20 cellular contexts compared by ENCODE assay signal in genomic region chr22:38450234-38450797, GRCh38. TPM values are rescaled to one million over a fixed set of nuclear protein-coding genes. Genes with fewer than 3 reads are reported as not detected.
DNase-seq lines count a peak whose midpoint lies in the region; ATAC-seq and TF ChIP-seq lines count a peak whose summit lies in the region.
"Had no signal": no experiment of that assay in that cellular context is flagged by ENCODE, and none has a peak within 500 bp of the region (broad histone marks: within the 10 kb centered on the region; RNA-seq: fewer than 3 reads in every experiment).

No MANE protein-coding gene starts in this region.

- peak in 1 of 2 donors; percentile 12 for TF ChIP-seq POLR2A in heart left ventricle (IDR thresholded peaks at IDR 0.05)

- no peaks in the 10 kb centered on the region for H3K36me3 ChIP-seq in HEK293 (ENCODE audit: control insufficient read depth in 2 of 2, insufficient read depth in 1 of 2, low read length in 2 of 2)
- H3K36me3 ChIP-seq in heart left ventricle, result no peaks in the 10 kb centered on the region
- no peaks in the 10 kb centered on the region for H3K36me3 ChIP-seq in neural progenitor cell
- H3K36me3 ChIP-seq: MG63, SJCRH30 had no signal

- H3K27me3 Mint-ChIP-seq in neural progenitor cell (ENCODE audit: insufficient read depth, low read depth), result peaks cover 11% of the 10 kb centered on the region

- H3K27me3 ChIP-seq in heart left ventricle (peaks cover 0 to 44% (median 20%) of the 10 kb centered on the region in 9 donors), neural progenitor cell (peaks cover 41% of the 10 kb centered on the region)

- ATAC-seq in heart left ventricle (peak; percentile 59 to 76 (median 64)), HG03354 (IDR thresholded peaks at IDR 0.05; ENCODE audit: poor library complexity, severe bottlenecking, unreplicated experiment) (no peak)
- ATAC-seq: PC-3 had no signal

- H3K9me3 Mint-ChIP-seq in neural progenitor cell, result no peaks in the 10 kb centered on the region

- peaks cover 17% of the 10 kb centered on the region for H4K20me1 ChIP-seq in neural progenitor cell (ENCODE audit: low read depth)

- peaks cover 38% of the 10 kb centered on the region for H3K4me1 Mint-ChIP-seq in neural progenitor cell

- H3K9ac ChIP-seq in neural progenitor cell, result no peak overlapping the region

- WGBS in heart left ventricle, 4 donors, result 22 to 33% (median 30%) methylated on average over 11 of the region's 11 CpGs

- H3K4me1 ChIP-seq in HEK293 (ENCODE audit: control insufficient read depth, insufficient read depth, low read length), result no peaks in the 10 kb centered on the region
- peaks cover 0 to 64% (median 14%) of the 10 kb centered on the region in 12 donors for H3K4me1 ChIP-seq in heart left ventricle
- H3K4me1 ChIP-seq in neural progenitor cell, result peaks cover 27% of the 10 kb centered on the region
- H3K4me1 ChIP-seq: SJCRH30 had no signal

- peak overlapping the region; percentile 84 for H3K27ac Mint-ChIP-seq in neural progenitor cell

- intact Hi-C loops in heart left ventricle (cut with DNase I), result loop anchor here in 2 of 10 donors (5.0 kb wide), 1 partner anchor 33 kb away; no protein-coding TSS in a partner anchor

- DNase-seq in astrocyte of the hippocampus (ENCODE audit: low read depth, low spot score), result peak; percentile 16
- DNase-seq in heart left ventricle, result peak in 4 of 5 donors; percentile 67 to 84 (median 78)
- no peak for DNase-seq in neural progenitor cell (ENCODE audit: low spot score)
- no peak for DNase-seq in NCI-H1105 treated with DMSO at 0.1 percent for 48 hours (lab: John Stamatoyannopoulos, UW)
- DNase-seq in superior temporal gyrus (ENCODE audit: extremely low spot score), result no peak
- DNase-seq: C1 segment of cervical spinal cord, DMS79, H7, Kasumi-1, MG63, NCI-H1048, NCI-H1436 treated with DMSO at 0.1 percent for 48 hours, NCI-H2029, NCI-H345, NCI-H526, PC-3, SJCRH30 had no signal

- TF ChIP-seq CTCF in HEK293 (tag by site-specific recombination; IDR thresholded peaks at IDR 0.05), result no peak
- TF ChIP-seq CTCF in heart left ventricle (IDR thresholded peaks at IDR 0.05), result no peak
- TF ChIP-seq CTCF in neural progenitor cell (IDR thresholded peaks at IDR 0.05), result no peak

- H3K4me2 ChIP-seq in neural progenitor cell, result no peak overlapping the region

- H3K4me3 ChIP-seq in HEK293 (ENCODE audit: low read depth, low read length), result no peak overlapping the region
- peak overlapping the region in 6 of 12 donors; percentile 16 to 40 (median 26) for H3K4me3 ChIP-seq in heart left ventricle
- H3K4me3 ChIP-seq in neural progenitor cell, result no peak overlapping the region
- H3K4me3 ChIP-seq: MG63, SJCRH30 had no signal

- POLR2A ChIA-PET in HEK293 (lab: Yijun Ruan, JAX), result no interaction called here

- H3K79me2 ChIP-seq in neural progenitor cell (ENCODE audit: low read depth), result no peaks in the 10 kb centered on the region

- CTCF ChIA-PET in HEK293 (lab: Yijun Ruan, JAX), result no interaction called here

- H3K9me3 ChIP-seq in HEK293 (ENCODE audit: control insufficient read depth, insufficient read depth, low read depth, low read length), result no peaks in the 10 kb centered on the region
- no peaks in the 10 kb centered on the region for H3K9me3 ChIP-seq in heart left ventricle
- H3K9me3 ChIP-seq in neural progenitor cell (ENCODE audit: low read depth), result no peaks in the 10 kb centered on the region
- H3K9me3 ChIP-seq: MG63, SJCRH30 had no signal

- no peak overlapping the region for H3K27ac ChIP-seq in HEK293 (ENCODE audit: extremely low read depth, low read depth, low read length)
- peak overlapping the region; percentile 72 to 99 (median 91) for H3K27ac ChIP-seq in heart left ventricle
- H3K27ac ChIP-seq in neural progenitor cell, result no peak overlapping the region
- H3K27ac ChIP-seq: SJCRH30 had no signal

- peaks cover 11% of the 10 kb centered on the region for H3F3A ChIP-seq in neural progenitor cell (ENCODE audit: low read depth)

- H2AFZ ChIP-seq in neural progenitor cell (replicated peaks), result no peak overlapping the region

- H3K36me3 Mint-ChIP-seq in neural progenitor cell, result no peaks in the 10 kb centered on the region

- H3K4me3 Mint-ChIP-seq in neural progenitor cell, result peak overlapping the region; percentile 19

TF ChIP-seq in HEK293, 187 proteins besides CTCF, POLR2A, EP300 and RAD21:
- 0 out of 2 replicates have a peak, but pooled peaks have one; percentile 7 for TF ChIP-seq SP2 (tag by site-specific recombination; IDR thresholded peaks at IDR 0.05)
- peak; percentile 42; the same call in 1 of the 2 replicates for TF ChIP-seq ZBTB8A (tag by site-specific recombination; IDR thresholded peaks at IDR 0.05)
- no peak for TF ChIP-seq ZNF24 (tag by site-specific recombination; IDR thresholded peaks at IDR 0.05)
- no peak for TF ChIP-seq GFI1B (tag by site-specific recombination; IDR thresholded peaks at IDR 0.05)

RNA-seq across cellular contexts. Expression of gene KCNJ4, which starts 4.7 kb away (rescaled TPM):
- total RNA-seq in heart left ventricle (10 to 100 TPM; 14.5 to 85.5 (median 39.7) TPM), neural progenitor cell (ENCODE audit: low replicate concordance) (0.82 and 4.6 TPM in 2 replicates)
- polyA plus RNA-seq in heart left ventricle, result 10 to 100 TPM; 20.3 to 57.9 TPM
- total RNA-seq: PC-3 had no signal
- polyA plus RNA-seq: IgD-negative memory B cell had no signal

RNA-seq across cellular contexts. Expression of gene KDELR3, which starts 17.6 kb away (rescaled TPM):
- total RNA-seq in heart left ventricle (10 to 100 TPM in 4 of 9 donors, 1 to 10 TPM in 5; 4.4 to 15.5 (median 8.5) TPM), neural progenitor cell (ENCODE audit: low replicate concordance) (3.4 and 4.6 TPM in 2 replicates)
- polyA plus RNA-seq in heart left ventricle, result 10 to 100 TPM in 1 of 2 donors, 1 to 10 TPM in 1; 7.8 to 10.5 TPM

RNA-seq across cellular contexts. Expression of gene DDX17, which starts 55.8 kb away (rescaled TPM):
- 100 to 1,000 TPM; 149 to 202 (median 170) TPM for total RNA-seq in heart left ventricle
- 100 to 1,000 TPM; 133 to 153 TPM for polyA plus RNA-seq in heart left ventricle
- 621 and 672 TPM in 2 replicates for total RNA-seq in neural progenitor cell (ENCODE audit: low replicate concordance)

Comparison
In these comparisons a context has a peak if more than half of its experiments do, and no peak if none do; other contexts are left out.
1. H3K27ac ChIP-seq: peak in heart left ventricle (12 of 12); none in HEK293 (single experiment) and neural progenitor cell (single experiment).
2. DNase-seq: peak in astrocyte of the hippocampus (single experiment) and heart left ventricle (4 of 5); none in neural progenitor cell (single experiment), NCI-H1105 treated with DMSO at 0.1 percent for 48 hours (single experiment) and superior temporal gyrus (single experiment).